8 cellular contexts compared by ENCODE assay signal in the genomic region with DNA sequence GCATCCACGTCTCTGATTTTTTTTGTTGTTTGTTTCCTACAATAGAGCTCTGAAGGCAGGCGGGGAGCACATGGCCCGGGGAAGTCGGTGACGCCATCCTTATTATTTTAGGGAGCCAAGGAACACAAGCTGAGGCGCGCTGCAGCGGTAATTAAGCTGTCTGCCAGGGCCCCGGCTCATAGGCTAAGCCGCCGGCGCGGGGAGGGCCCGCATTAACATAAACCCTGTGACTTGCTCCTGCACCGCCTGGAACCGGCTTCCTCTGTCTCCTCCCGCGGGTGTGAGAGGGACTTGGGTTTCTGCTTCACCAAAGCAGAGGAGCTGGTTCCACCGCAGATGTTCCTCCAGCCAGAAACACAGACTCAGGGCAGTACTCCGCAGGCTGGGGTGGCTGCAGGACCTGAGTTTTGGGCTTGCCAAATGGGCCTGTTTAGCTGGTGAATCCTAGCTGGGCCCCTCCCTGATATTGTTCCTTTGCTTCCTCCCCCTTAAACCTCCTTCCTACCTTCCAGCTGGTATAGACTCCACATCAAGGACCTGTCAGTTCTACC. TPM values are rescaled to one million over a fixed set of nuclear protein-coding genes. Genes with fewer than 3 reads are reported as not detected.
DNase-seq lines count a peak whose midpoint lies in the region; ATAC-seq and TF ChIP-seq lines count a peak whose summit lies in the region.

No MANE protein-coding gene starts in this region.

- no peak overlapping the region for H3K4me3 ChIP-seq in BJ (ENCODE audit: low read depth, low read length)
- no peak overlapping the region for H3K4me3 ChIP-seq in fibroblast of mammary gland (ENCODE audit: control insufficient read depth, low read depth, low read length)

- no peaks in the 10 kb centered on the region for H3K27me3 Mint-ChIP-seq in activated T-helper 2 cell treated with anti-CD3 and anti-CD28 coated beads, Interferon-gamma antibody, Interleukin-2, Interleukin-4, amounts not matched to agents 10 μg/mL and 5 μg/mL and 100 μg/mL, durations not matched to agents 14 hours and 24 hours and 36 hours (ENCODE audit: low read depth)
- H3K27me3 Mint-ChIP-seq in stimulated activated memory B cell treated with anti-CD40 and anti-IgM and Interleukin-4, amounts not matched to agents 10 μg/mL and 1 μg/mL and 100 μg/mL, for 72 hours: no peaks in the 10 kb centered on the region

- H3K27me3 ChIP-seq in BJ (ENCODE audit: control insufficient read depth, insufficient read depth, low read length): no peaks in the 10 kb centered on the region

- H3K4me1 Mint-ChIP-seq in activated T-helper 2 cell treated with anti-CD3 and anti-CD28 coated beads, Interferon-gamma antibody, Interleukin-2, Interleukin-4, amounts not matched to agents 10 μg/mL and 5 μg/mL and 100 μg/mL, durations not matched to agents 14 hours and 24 hours and 36 hours (ENCODE audit: low read depth): peaks cover 89% of the 10 kb centered on the region
- H3K4me1 Mint-ChIP-seq in stimulated activated memory B cell treated with anti-CD40 and anti-IgM and Interleukin-4, amounts not matched to agents 10 μg/mL and 1 μg/mL and 100 μg/mL, for 72 hours: peaks cover 98% of the 10 kb centered on the region

- DNase-seq in BJ (ENCODE audit: low read depth) (peak; percentile 37), NCI-H2171 (lab: John Stamatoyannopoulos, UW) (peak; percentile 25), fibroblast of mammary gland (ENCODE audit: low read depth) (peak; percentile 74), myocyte (ENCODE audit: low read depth) (peak; percentile 71)
- DNase-seq in activated T-helper 2 cell treated with anti-CD3 and anti-CD28 coated beads, Interferon-gamma antibody, Interleukin-2, Interleukin-4, amounts not matched to agents 10 μg/mL and 5 μg/mL and 100 μg/mL, durations not matched to agents 14 hours and 24 hours and 36 hours (ENCODE audit: low spot score): peak; percentile 62

- CTCF ChIA-PET in BJ (lab: Yijun Ruan, JAX): interaction anchor here (0.7 to 3.1 kb wide), 5 partner anchors 9 to 129 kb away, joined by 3 to 19 read pairs (median 5); no protein-coding TSS in a partner anchor

- peak overlapping the region; percentile 74 for H3K27ac Mint-ChIP-seq in activated T-helper 2 cell treated with anti-CD3 and anti-CD28 coated beads, Interferon-gamma antibody, Interleukin-2, Interleukin-4, amounts not matched to agents 10 μg/mL and 5 μg/mL and 100 μg/mL, durations not matched to agents 14 hours and 24 hours and 36 hours
- peak overlapping the region; percentile 79 for H3K27ac Mint-ChIP-seq in stimulated activated memory B cell treated with anti-CD40 and anti-IgM and Interleukin-4, amounts not matched to agents 10 μg/mL and 1 μg/mL and 100 μg/mL, for 72 hours

- POLR2A ChIA-PET in BJ (lab: Charles Lee): interaction anchor here (0.5 kb wide), 1 partner anchor 1191 kb away, joined by 3 read pairs; no protein-coding TSS in a partner anchor

- ATAC-seq in GM21529 (IDR thresholded peaks at IDR 0.05; ENCODE audit: unreplicated experiment): peak; percentile 52
- ATAC-seq in stimulated activated memory B cell treated with anti-CD40 and anti-IgM and Interleukin-4, amounts not matched to agents 10 μg/mL and 1 μg/mL and 100 μg/mL, for 72 hours: peak; percentile 87
- no peak for ATAC-seq in GM18517 (IDR thresholded peaks at IDR 0.05; ENCODE audit: unreplicated experiment)

- H3K4me3 Mint-ChIP-seq in activated T-helper 2 cell treated with anti-CD3 and anti-CD28 coated beads, Interferon-gamma antibody, Interleukin-2, Interleukin-4, amounts not matched to agents 10 μg/mL and 5 μg/mL and 100 μg/mL, durations not matched to agents 14 hours and 24 hours and 36 hours (ENCODE audit: low read depth): peak overlapping the region; percentile 64
- peak overlapping the region; percentile 61 for H3K4me3 Mint-ChIP-seq in stimulated activated memory B cell treated with anti-CD40 and anti-IgM and Interleukin-4, amounts not matched to agents 10 μg/mL and 1 μg/mL and 100 μg/mL, for 72 hours

- intact Hi-C loops in activated T-helper 2 cell treated with anti-CD3 and anti-CD28 coated beads, Interferon-gamma antibody, Interleukin-2, Interleukin-4, amounts not matched to agents 10 μg/mL and 5 μg/mL and 100 μg/mL, durations not matched to agents 14 hours and 24 hours and 36 hours (cut with micrococcal nuclease): no loop called here

- H3K9me3 Mint-ChIP-seq in activated T-helper 2 cell treated with anti-CD3 and anti-CD28 coated beads, Interferon-gamma antibody, Interleukin-2, Interleukin-4, amounts not matched to agents 10 μg/mL and 5 μg/mL and 100 μg/mL, durations not matched to agents 14 hours and 24 hours and 36 hours: no peaks in the 10 kb centered on the region
- no peaks in the 10 kb centered on the region for H3K9me3 Mint-ChIP-seq in stimulated activated memory B cell treated with anti-CD40 and anti-IgM and Interleukin-4, amounts not matched to agents 10 μg/mL and 1 μg/mL and 100 μg/mL, for 72 hours

- H3K36me3 ChIP-seq in BJ (ENCODE audit: control insufficient read depth, insufficient read depth, low read length): peaks cover 3% of the 10 kb centered on the region

- TF ChIP-seq CTCF in BJ (IDR thresholded peaks at IDR 0.05; ENCODE audit: insufficient read depth, low read depth, low read length) (no peak), fibroblast of mammary gland (conservative IDR thresholded peaks at IDR 0.05; ENCODE audit: control insufficient read depth, insufficient read depth, low read depth, low read length) (no peak)

- H3K36me3 Mint-ChIP-seq in activated T-helper 2 cell treated with anti-CD3 and anti-CD28 coated beads, Interferon-gamma antibody, Interleukin-2, Interleukin-4, amounts not matched to agents 10 μg/mL and 5 μg/mL and 100 μg/mL, durations not matched to agents 14 hours and 24 hours and 36 hours (ENCODE audit: low read depth): peaks cover 59% of the 10 kb centered on the region
- peaks cover 21% of the 10 kb centered on the region for H3K36me3 Mint-ChIP-seq in stimulated activated memory B cell treated with anti-CD40 and anti-IgM and Interleukin-4, amounts not matched to agents 10 μg/mL and 1 μg/mL and 100 μg/mL, for 72 hours

RNA-seq across cellular contexts. Expression of gene ANP32A, which starts 25.3 kb away (rescaled TPM):
- 36.2 and 60.3 TPM in 2 replicates for polyA plus RNA-seq in BJ (2011; rRNA removed)
- 16.6 and 22.4 TPM in 2 replicates for polyA minus RNA-seq in BJ (2011; rRNA and poly(A)+ RNA removed)
- 259 and 265 TPM in 2 replicates for total RNA-seq in activated T-helper 2 cell treated with anti-CD3 and anti-CD28 coated beads, Interferon-gamma antibody, Interleukin-2, Interleukin-4, amounts not matched to agents 10 μg/mL and 5 μg/mL and 100 μg/mL, durations not matched to agents 14 hours and 24 hours and 36 hours
- 44.4 and 55.4 TPM in 2 replicates for total RNA-seq in myocyte
- 89.7 TPM for polyA plus RNA-seq in myocyte (2012)
